Comparison of ENCODE assay signal across 9 cellular contexts in the genomic region with DNA sequence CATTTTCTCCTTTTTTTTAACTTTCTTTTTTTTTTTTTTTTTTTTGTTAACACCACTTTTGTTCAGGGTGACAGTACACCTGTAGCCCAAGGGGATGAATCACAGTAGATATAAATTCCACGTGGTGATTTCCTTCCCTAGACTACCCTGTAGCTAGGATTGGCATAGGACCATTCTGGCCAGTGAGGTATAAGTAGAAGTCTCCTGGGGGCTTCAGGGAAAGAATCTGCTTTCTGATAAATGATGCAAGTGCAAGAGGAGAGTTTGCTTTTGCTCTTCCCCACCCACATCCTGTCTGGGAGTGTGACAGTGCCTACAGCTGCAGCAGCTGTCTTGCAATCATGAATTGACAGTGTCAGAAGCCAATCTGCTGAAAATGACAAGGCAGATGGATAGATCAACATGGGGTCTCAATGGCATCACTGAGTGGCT.
DNase-seq lines count a peak whose midpoint lies in the region; ATAC-seq and TF ChIP-seq lines count a peak whose summit lies in the region.
"Had no signal": no experiment of that assay in that cellular context is flagged by ENCODE, and none has a peak within 500 bp of the region (broad histone marks: within the 10 kb centered on the region; RNA-seq: fewer than 3 reads in every experiment).

No MANE protein-coding gene starts in this region.

- intact Hi-C loops in OCI-LY7 (cut with micrococcal nuclease; ENCODE audit: unreplicated experiment) = loop anchor here (1.0 to 2.0 kb wide), 2 partner anchors 32 to 105 kb away; no protein-coding TSS in a partner anchor
- intact Hi-C loops in transverse colon (cut with DNase I; ENCODE audit: low total_unique reads) = no loop called here

- ATAC-seq in HG03066 (IDR thresholded peaks at IDR 0.05; ENCODE audit: low read depth, unreplicated experiment) = peak; percentile 91

- WGBS in transverse colon (ENCODE audit: low coverage in 1 of 2), 2 donors = 36% methylated on average over 1 of the region's 1 CpG; no CpG with 5 or more reads in 1 of the 2 donors

- peak overlapping the region; percentile 57 for H3K4me2 ChIP-seq in OCI-LY7 (ENCODE audit: low read length)

- no peaks in the 10 kb centered on the region for H3K27me3 ChIP-seq in transverse colon

- H2AFZ ChIP-seq in OCI-LY7 (ENCODE audit: low read length) = peak overlapping the region; percentile 27; the same call in 1 of the 2 replicates

- no peak for TF ChIP-seq POLR2A in transverse colon (IDR thresholded peaks at IDR 0.05)

- peaks cover 18% of the 10 kb centered on the region for H3K4me1 ChIP-seq in OCI-LY7 (ENCODE audit: insufficient read depth, low read length, poor library complexity, severe bottlenecking)
- H3K4me1 ChIP-seq in transverse colon = no peaks in the 10 kb centered on the region
- H3K4me1 ChIP-seq: psoas muscle had no signal

- H3K36me3 Mint-ChIP-seq in activated naive CD4-positive, alpha-beta T cell treated with anti-CD3 and anti-CD28 coated beads, Interleukin-2, amount 10 ng/mL, durations not matched to agents 7 days and 5 days = no peaks in the 10 kb centered on the region

- H3K27ac ChIP-seq in OCI-LY7 (ENCODE audit: low read depth, low read length, poor library complexity, severe bottlenecking) = peak overlapping the region; percentile 39
- no peak overlapping the region for H3K27ac ChIP-seq in transverse colon
- H3K27ac ChIP-seq: psoas muscle had no signal

- H3K4me3 Mint-ChIP-seq in activated naive CD4-positive, alpha-beta T cell treated with anti-CD3 and anti-CD28 coated beads, Interleukin-2, amount 10 ng/mL, durations not matched to agents 7 days and 5 days = peak overlapping the region; percentile 22

- H3K27ac Mint-ChIP-seq in activated naive CD4-positive, alpha-beta T cell treated with anti-CD3 and anti-CD28 coated beads, Interleukin-2, amount 10 ng/mL, durations not matched to agents 7 days and 5 days = peak overlapping the region; percentile 94

- H3K9me2 ChIP-seq in OCI-LY7 (ENCODE audit: insufficient read depth, low read length) = no peaks in the 10 kb centered on the region

- H3K9me3 ChIP-seq in OCI-LY7 (ENCODE audit: low read length) = no peaks in the 10 kb centered on the region
- H3K9me3 ChIP-seq in transverse colon = no peaks in the 10 kb centered on the region
- H3K9me3 ChIP-seq: psoas muscle had no signal

- H3K27me3 Mint-ChIP-seq in activated naive CD4-positive, alpha-beta T cell treated with anti-CD3 and anti-CD28 coated beads, Interleukin-2, amount 10 ng/mL, durations not matched to agents 7 days and 5 days = no peaks in the 10 kb centered on the region

- H3K36me3 ChIP-seq in OCI-LY7 (ENCODE audit: insufficient read depth, low read length) = no peaks in the 10 kb centered on the region
- H3K36me3 ChIP-seq in transverse colon = no peaks in the 10 kb centered on the region

- in situ Hi-C loops in transverse colon (cut with MboI; ENCODE audit: low pct_ligation_motif_present in 1 of 4, low pct_unique_long_range_greater_than_20kb in 1 of 4, low sequenced_read_pairs in 3 of 4) = no loop called here

- POLR2A ChIA-PET in OCI-LY7 (lab: Charles Lee) = interaction anchor here (0.6 to 1.8 kb wide), 18 partner anchors 10 to 496 kb away, joined by 3 to 9 read pairs (median 4); partner anchors contain the start of gene IL6

- no peaks in the 10 kb centered on the region for H3K79me2 ChIP-seq in OCI-LY7 (ENCODE audit: insufficient read depth, low read depth, low read length)

- H3K4me3 ChIP-seq in OCI-LY7 (ENCODE audit: low read depth, low read length, poor library complexity, severe bottlenecking) (peak overlapping the region; percentile 30), transverse colon (no peak overlapping the region)
- H3K4me3 ChIP-seq: psoas muscle had no signal

- no peak for TF ChIP-seq EP300 in transverse colon (IDR thresholded peaks at IDR 0.05; ENCODE audit: low read depth)

- no peak for TF ChIP-seq CTCF in OCI-LY7 (conservative IDR thresholded peaks at IDR 0.05; ENCODE audit: low read length)
- TF ChIP-seq CTCF in transverse colon (IDR thresholded peaks at IDR 0.05) = no peak

- H3K9me3 Mint-ChIP-seq in activated naive CD4-positive, alpha-beta T cell treated with anti-CD3 and anti-CD28 coated beads, Interleukin-2, amount 10 ng/mL, durations not matched to agents 7 days and 5 days = no peaks in the 10 kb centered on the region

- H3K4me1 Mint-ChIP-seq in activated naive CD4-positive, alpha-beta T cell treated with anti-CD3 and anti-CD28 coated beads, Interleukin-2, amount 10 ng/mL, durations not matched to agents 7 days and 5 days = peaks cover 32% of the 10 kb centered on the region

- no TSS peak for BruUV-seq in OCI-LY7 (replicated peaks; lab: Mats Ljungman, UMichigan)

- DNase-seq in activated gamma-delta T cell treated with Interleukin-2 at 50 U/mL for 16 hours (peak; percentile 13), activated gamma-delta T cell (lab: John Stamatoyannopoulos, UW) (no peak), OCI-LY7 (ENCODE audit: low spot score) (peak; percentile 92), superior temporal gyrus (ENCODE audit: extremely low spot score) (no peak), transverse colon (no peak)
- DNase-seq in activated naive CD4-positive, alpha-beta T cell treated with anti-CD3 and anti-CD28 coated beads, Interleukin-2, amount 10 ng/mL, durations not matched to agents 7 days and 5 days = peak; percentile 77
- DNase-seq in stimulated activated CD8-positive, alpha-beta memory T cell treated with anti-CD3 and anti-CD28 coated beads, Interleukin-15, amount 100 ng/mL, for 48 hours (ENCODE audit: low read depth in 2 of 2) = peak; percentile 51 to 59
- DNase-seq: psoas muscle had no signal

- CTCF ChIA-PET in OCI-LY7 (lab: Charles Lee; ENCODE audit: unreplicated experiment) = no interaction called here
- CTCF ChIA-PET in activated naive CD4-positive, alpha-beta T cell treated with anti-CD3 and anti-CD28 coated beads, Interleukin-2, amount 10 ng/mL, durations not matched to agents 7 days and 5 days (lab: Charles Lee) = interaction anchor here (1.4 to 1.9 kb wide), 2 partner anchors 20 to 170 kb away, joined by 3 to 5 read pairs; no protein-coding TSS in a partner anchor

- no peaks in the 10 kb centered on the region for H4K20me1 ChIP-seq in OCI-LY7 (ENCODE audit: insufficient read depth, low read length)

Comparison
In these comparisons a context has a peak if more than half of its experiments do, and no peak if none do; other contexts are left out.
1. DNase-seq: peak in activated gamma-delta T cell treated with Interleukin-2 at 50 U/mL for 16 hours (single experiment), OCI-LY7 (single experiment), activated naive CD4-positive, alpha-beta T cell treated with anti-CD3 and anti-CD28 coated beads, Interleukin-2, amount 10 ng/mL, durations not matched to agents 7 days and 5 days (single experiment) and stimulated activated CD8-positive, alpha-beta memory T cell treated with anti-CD3 and anti-CD28 coated beads, Interleukin-15, amount 100 ng/mL, for 48 hours (2 of 2); none in activated gamma-delta T cell (single experiment), superior temporal gyrus (single experiment) and transverse colon (single experiment).